ENCODE assay signal across 21 cellular contexts in genomic region chr1:64525116-64525686, GRCh38. TPM values are rescaled to one million over a fixed set of nuclear protein-coding genes. Genes with fewer than 3 reads are reported as not detected.
DNase-seq lines count a peak whose midpoint lies in the region; ATAC-seq and TF ChIP-seq lines count a peak whose summit lies in the region.
"Had no signal": no experiment of that assay in that cellular context is flagged by ENCODE, and none has a peak within 500 bp of the region (broad histone marks: within the 10 kb centered on the region; RNA-seq: fewer than 3 reads in every experiment).

No MANE protein-coding gene starts in this region.

- ATAC-seq in RWPE2 (ENCODE audit: low read depth): peak; percentile 62
- ATAC-seq in HG03196 (IDR thresholded peaks at IDR 0.05; ENCODE audit: unreplicated experiment): no peak
- no peak for ATAC-seq in HG02973 (IDR thresholded peaks at IDR 0.05; ENCODE audit: unreplicated experiment)
- no peak for ATAC-seq in left lobe of liver
- ATAC-seq: A549, GM12878, HCT116 had no signal

- no peaks in the 10 kb centered on the region for H3K36me3 ChIP-seq in ACC112 (ENCODE audit: insufficient read depth, low read length)
- no peaks in the 10 kb centered on the region for H3K36me3 ChIP-seq in RWPE2 (ENCODE audit: low read depth)
- no peaks in the 10 kb centered on the region for H3K36me3 ChIP-seq in osteoblast (ENCODE audit: insufficient read depth, low read length)
- H3K36me3 ChIP-seq: Peyer's patch had no signal

- H3K27me3 ChIP-seq in ACC112 (ENCODE audit: insufficient read depth, low read length) (no peaks in the 10 kb centered on the region), RWPE2 (ENCODE audit: insufficient read depth, poor library complexity, severe bottlenecking) (no peaks in the 10 kb centered on the region), osteoblast (ENCODE audit: insufficient read depth, low read length) (no peaks in the 10 kb centered on the region)
- H3K27me3 ChIP-seq: Peyer's patch had no signal

- H2AFZ ChIP-seq in ACC112 (ENCODE audit: low read length, unreplicated experiment) (no peak overlapping the region), osteoblast (ENCODE audit: low read length) (no peak overlapping the region)

- H3K27ac ChIP-seq in ACC112 (ENCODE audit: low read depth, low read length): peak overlapping the region; percentile 35
- H3K27ac ChIP-seq in RWPE2 (ENCODE audit: poor library complexity, severe bottlenecking): peak overlapping the region; percentile 52
- H3K27ac ChIP-seq in osteoblast (ENCODE audit: low read depth, low read length): no peak overlapping the region
- H3K27ac ChIP-seq: A549, KMS-11, Peyer's patch had no signal

- H3K4me3 ChIP-seq in ACC112 (ENCODE audit: low read depth, low read length): peak overlapping the region; percentile 63
- H3K4me3 ChIP-seq in RWPE2 (ENCODE audit: severe bottlenecking): no peak overlapping the region
- H3K4me3 ChIP-seq in choroid plexus epithelial cell (ENCODE audit: low read depth, low read length): no peak overlapping the region
- no peak overlapping the region for H3K4me3 ChIP-seq in osteoblast (ENCODE audit: insufficient read depth, low read length)
- H3K4me3 ChIP-seq: A549, GM12878, Peyer's patch had no signal

- no peaks in the 10 kb centered on the region for H4K20me1 ChIP-seq in osteoblast (ENCODE audit: insufficient read depth, low read length)

- H3K79me2 ChIP-seq in ACC112 (ENCODE audit: control insufficient read depth, insufficient read depth, low read length, unreplicated experiment) (no peaks in the 10 kb centered on the region), osteoblast (ENCODE audit: insufficient read depth, low read length) (no peaks in the 10 kb centered on the region)

- DNase-seq in RWPE2 (ENCODE audit: low spot score): no peak
- peak; percentile 20 for DNase-seq in choroid plexus epithelial cell (ENCODE audit: low read depth)
- DNase-seq in osteoblast (ENCODE audit: insufficient read length, low spot score, missing footprints): no peak
- no peak for DNase-seq in NCI-H82 treated with DMSO at 0.1 percent for 48 hours (lab: John Stamatoyannopoulos, UW; ENCODE audit: unreplicated experiment)
- no peak for DNase-seq in left lobe of liver (ENCODE audit: low spot score)
- DNase-seq: AML-193, Caco-2, DMS53, MM.1S, NCI-H1105, NCI-H187, NCI-H774, Peyer's patch, SIG-M5 had no signal

- H3K4me1 ChIP-seq in ACC112 (ENCODE audit: control insufficient read depth, insufficient read depth, low read length, unreplicated experiment): peaks cover 30% of the 10 kb centered on the region
- peaks cover 21% of the 10 kb centered on the region for H3K4me1 ChIP-seq in RWPE2 (ENCODE audit: insufficient read depth, poor library complexity, severe bottlenecking)
- peaks cover 20% of the 10 kb centered on the region for H3K4me1 ChIP-seq in osteoblast (ENCODE audit: insufficient read depth, low read length)
- H3K4me1 ChIP-seq: A549, Peyer's patch had no signal

- H3K4me2 ChIP-seq in osteoblast (ENCODE audit: insufficient read depth, low read length): peak overlapping the region; percentile 29
- H3K4me2 ChIP-seq: A549, KMS-11 had no signal

- TF ChIP-seq CTCF in RWPE2 (IDR thresholded peaks at IDR 0.05; ENCODE audit: poor library complexity, severe bottlenecking): no peak
- TF ChIP-seq CTCF in choroid plexus epithelial cell (conservative IDR thresholded peaks at IDR 0.05; ENCODE audit: low read depth, low read length): no peak
- no peak for TF ChIP-seq CTCF in osteoblast (IDR thresholded peaks at IDR 0.05; ENCODE audit: extremely low read depth, low read depth, low read length)

- H3K9me3 ChIP-seq in RWPE2 (ENCODE audit: severe bottlenecking) (no peaks in the 10 kb centered on the region), osteoblast (ENCODE audit: low read depth, low read length) (no peaks in the 10 kb centered on the region)
- H3K9me3 ChIP-seq: A549, Caco-2, Peyer's patch had no signal

RNA-seq across cellular contexts. Expression of gene CACHD1, which starts 55.3 kb away (rescaled TPM):
- 5.1 and 6.8 TPM in 2 replicates for total RNA-seq in osteoblast
- 1.0 TPM for total RNA-seq in left lobe of liver
